In genomic region chr6:158669145-158670035, GRCh38 we compare ENCODE assay signal across 15 cellular contexts. TPM values are rescaled to one million over a fixed set of nuclear protein-coding genes. Genes with fewer than 3 reads are reported as not detected.
DNase-seq lines count a peak whose midpoint lies in the region; ATAC-seq, FAIRE-seq and TF ChIP-seq lines count a peak whose summit lies in the region.
"Had no signal": no experiment of that assay in that cellular context is flagged by ENCODE, and none has a peak within 500 bp of the region (broad histone marks: within the 10 kb centered on the region; RNA-seq: fewer than 3 reads in every experiment).

No MANE protein-coding gene starts in this region.

- no peak overlapping the region for H2AFZ ChIP-seq in keratinocyte (ENCODE audit: control insufficient read depth, low read length)

- peak; percentile 71 for FAIRE-seq in keratinocyte (lab: Jason Lieb, UNC)

- H3K9me3 ChIP-seq in keratinocyte (ENCODE audit: control insufficient read depth, low read depth, low read length) (no peaks in the 10 kb centered on the region), prostate gland (no peaks in the 10 kb centered on the region)
- H3K9me3 ChIP-seq: psoas muscle had no signal

- WGBS in prostate gland, result 43% methylated on average over 7 of the region's 7 CpGs

- dilution Hi-C loops in keratinocyte (cut with MboI; ENCODE audit: extremely low pct_ligation_motif_present, low sequenced_read_pairs), result no loop called here

- H4K20me1 ChIP-seq in keratinocyte (ENCODE audit: control insufficient read depth, extremely low read depth, insufficient read depth, low read length), result no peaks in the 10 kb centered on the region

- H3K27me3 ChIP-seq in keratinocyte (ENCODE audit: control insufficient read depth, extremely low read depth, insufficient read depth, low read length) (no peaks in the 10 kb centered on the region), prostate gland (replicated peaks; ENCODE audit: insufficient read depth) (no peaks in the 10 kb centered on the region)

- H3K27ac ChIP-seq in keratinocyte (ENCODE audit: control insufficient read depth, insufficient read depth, low read length), result no peak overlapping the region
- peak overlapping the region in 1 of 2 donors; percentile 10 for H3K27ac ChIP-seq in prostate gland

- H3K4me3 ChIP-seq in keratinocyte (ENCODE audit: control insufficient read depth in 2 of 3, extremely low read depth in 1 of 3, insufficient read depth in 2 of 3, low read depth in 1 of 3, low read length in 3 of 3) (no peak overlapping the region), prostate gland (no peak overlapping the region)
- H3K4me3 ChIP-seq: psoas muscle had no signal

- intact Hi-C loops in prostate gland (cut with DNase I), result no loop called here

- H3K4me1 ChIP-seq in keratinocyte (ENCODE audit: control insufficient read depth, extremely low read depth, insufficient read depth, low read length) (peaks cover 14% of the 10 kb centered on the region), prostate gland (replicated peaks) (peaks cover 4% of the 10 kb centered on the region)

- DNase-seq in AG08396 (ENCODE audit: low spot score), result peak; percentile 63
- DNase-seq in HCEC 1CT, result peak; percentile 40
- no peak for DNase-seq in activated CD8-positive, alpha-beta memory T cell treated with anti-CD3 and anti-CD28 coated beads, Interleukin-2, amount 10 ng/mL, durations not matched to agents 7 days and 5 days
- DNase-seq in keratinocyte (ENCODE audit: low read depth, low spot score), result no peak
- DNase-seq in prostate gland (ENCODE audit: low spot score), result no peak
- DNase-seq: activated CD4-positive, alpha-beta memory T cell treated with anti-CD3 and anti-CD28 coated beads, Interleukin-2, amount 10 ng/mL, durations not matched to agents 7 days and 5 days; H9; midbrain; MM.1S; NCI-H510A; psoas muscle had no signal

- peak overlapping the region; percentile 10 for H3K4me2 ChIP-seq in keratinocyte (ENCODE audit: control insufficient read depth, extremely low read depth, insufficient read depth, low read depth, low read length)

- peaks cover 15% of the 10 kb centered on the region for H3K4me1 Mint-ChIP-seq in activated CD8-positive, alpha-beta memory T cell treated with anti-CD3 and anti-CD28 coated beads, Interleukin-2, amount 10 ng/mL, durations not matched to agents 7 days and 5 days

- no peaks in the 10 kb centered on the region for H3K79me2 ChIP-seq in keratinocyte (ENCODE audit: control insufficient read depth, insufficient read depth, low read length)

- H3K9ac ChIP-seq in keratinocyte (ENCODE audit: control insufficient read depth, extremely low read depth, insufficient read depth, low read length), result no peak overlapping the region

- TF ChIP-seq POLR2A in prostate gland (IDR thresholded peaks at IDR 0.05), result no peak

- peaks cover 66% of the 10 kb centered on the region for H3K36me3 Mint-ChIP-seq in activated CD8-positive, alpha-beta memory T cell treated with anti-CD3 and anti-CD28 coated beads, Interleukin-2, amount 10 ng/mL, durations not matched to agents 7 days and 5 days

- H3K9me3 Mint-ChIP-seq in activated CD8-positive, alpha-beta memory T cell treated with anti-CD3 and anti-CD28 coated beads, Interleukin-2, amount 10 ng/mL, durations not matched to agents 7 days and 5 days (ENCODE audit: low read depth), result no peaks in the 10 kb centered on the region
- H3K9me3 Mint-ChIP-seq: activated CD4-positive, alpha-beta memory T cell treated with anti-CD3 and anti-CD28 coated beads, Interleukin-2, amount 10 ng/mL, durations not matched to agents 7 days and 5 days; activated naive CD4-positive, alpha-beta T cell treated with anti-CD3 and anti-CD28 coated beads, Interleukin-2, amount 50 U/mL, for 24 hours; H9 had no signal

- H3K36me3 ChIP-seq in keratinocyte (ENCODE audit: control insufficient read depth in 2 of 2, extremely low read depth in 1 of 2, insufficient read depth in 2 of 2, low read length in 2 of 2), result no peaks in the 10 kb centered on the region
- no peaks in the 10 kb centered on the region for H3K36me3 ChIP-seq in prostate gland

- H3K9me1 ChIP-seq in keratinocyte (ENCODE audit: control insufficient read depth, extremely low read depth, insufficient read depth, low read length), result no peaks in the 10 kb centered on the region

- peak overlapping the region; percentile 53 for H3K27ac Mint-ChIP-seq in activated CD8-positive, alpha-beta memory T cell treated with anti-CD3 and anti-CD28 coated beads, Interleukin-2, amount 10 ng/mL, durations not matched to agents 7 days and 5 days
- H3K27ac Mint-ChIP-seq: activated naive CD4-positive, alpha-beta T cell treated with anti-CD3 and anti-CD28 coated beads, Interleukin-2, amount 50 U/mL, for 24 hours; H9 had no signal

- CTCF ChIA-PET in activated CD8-positive, alpha-beta memory T cell treated with anti-CD3 and anti-CD28 coated beads, Interleukin-2, amount 10 ng/mL, durations not matched to agents 7 days and 5 days (lab: Charles Lee), result interaction anchor here (1.9 kb wide), 1 partner anchor 10 kb away, joined by 11 read pairs; no protein-coding TSS in a partner anchor

- no peak for ATAC-seq in activated CD8-positive, alpha-beta memory T cell treated with anti-CD3 and anti-CD28 coated beads, Interleukin-2, amount 10 ng/mL, durations not matched to agents 7 days and 5 days
- ATAC-seq in GM18870 (IDR thresholded peaks at IDR 0.05; ENCODE audit: unreplicated experiment) (no peak), GM19023 (IDR thresholded peaks at IDR 0.05; ENCODE audit: unreplicated experiment) (no peak), GM18511 (IDR thresholded peaks at IDR 0.05; ENCODE audit: unreplicated experiment) (no peak)
- ATAC-seq: psoas muscle had no signal

- TF ChIP-seq CTCF in keratinocyte (optimal IDR thresholded peaks at IDR 0.05 in 1 of 3, IDR thresholded peaks at IDR 0.05 in 1 of 3, conservative IDR thresholded peaks at IDR 0.05 in 1 of 3; ENCODE audit: extremely low read depth in 1 of 3, insufficient read depth in 2 of 3, low read length in 3 of 3) (no peak), prostate gland (IDR thresholded peaks at IDR 0.05) (no peak)

- H3K4me3 Mint-ChIP-seq in activated CD8-positive, alpha-beta memory T cell treated with anti-CD3 and anti-CD28 coated beads, Interleukin-2, amount 10 ng/mL, durations not matched to agents 7 days and 5 days, result no peak overlapping the region
- H3K4me3 Mint-ChIP-seq: activated CD4-positive, alpha-beta memory T cell treated with anti-CD3 and anti-CD28 coated beads, Interleukin-2, amount 10 ng/mL, durations not matched to agents 7 days and 5 days; activated naive CD4-positive, alpha-beta T cell treated with anti-CD3 and anti-CD28 coated beads, Interleukin-2, amount 50 U/mL, for 24 hours; H9 had no signal

- no peaks in the 10 kb centered on the region for H3K27me3 Mint-ChIP-seq in activated CD8-positive, alpha-beta memory T cell treated with anti-CD3 and anti-CD28 coated beads, Interleukin-2, amount 10 ng/mL, durations not matched to agents 7 days and 5 days
- H3K27me3 Mint-ChIP-seq: activated CD4-positive, alpha-beta memory T cell treated with anti-CD3 and anti-CD28 coated beads, Interleukin-2, amount 10 ng/mL, durations not matched to agents 7 days and 5 days; activated naive CD4-positive, alpha-beta T cell treated with anti-CD3 and anti-CD28 coated beads, Interleukin-2, amount 50 U/mL, for 24 hours had no signal

RNA-seq across cellular contexts. Expression of gene SYTL3, which starts 19.5 kb away (rescaled TPM):
- 100 to 1,000 TPM; 106 to 112 TPM for total RNA-seq in activated CD8-positive, alpha-beta memory T cell treated with anti-CD3 and anti-CD28 coated beads, Interleukin-2, amount 10 ng/mL, durations not matched to agents 7 days and 5 days
- polyA plus RNA-seq in keratinocyte, result 0.93 to 1.9 TPM (median 1.4 TPM) in 3 replicates
- 1.0 TPM for polyA plus RNA-seq in keratinocyte (2011; ENCODE audit: low read depth)
- 1.1 TPM in 2 replicates for polyA plus RNA-seq in keratinocyte (2011; cell fraction: cytosol; rRNA removed)
- 1.4 and 1.8 TPM in 2 replicates for polyA plus RNA-seq in keratinocyte (2011; cell fraction: nucleus; rRNA removed)
- polyA plus RNA-seq in keratinocyte (2012; ENCODE audit: low replicate concordance), result 1.3 and 1.8 TPM in 2 replicates
- polyA minus RNA-seq in keratinocyte, result 0.33 to 1.0 TPM (median 0.49 TPM) in 3 replicates
- polyA minus RNA-seq in keratinocyte (2011; cell fraction: cytosol; rRNA and poly(A)+ RNA removed), result 1.2 TPM
- 0.54 and 0.63 TPM in 2 replicates for polyA minus RNA-seq in keratinocyte (2011; cell fraction: nucleus; rRNA and poly(A)+ RNA removed)
- total RNA-seq in prostate gland, result 10 to 100 TPM in 1 of 2 donors, 1 to 10 TPM in 1; 9.9 to 12.1 TPM

RNA-seq across cellular contexts. Expression of gene DYNLT1, which starts 24.8 kb away (rescaled TPM):
- total RNA-seq in activated CD8-positive, alpha-beta memory T cell treated with anti-CD3 and anti-CD28 coated beads, Interleukin-2, amount 10 ng/mL, durations not matched to agents 7 days and 5 days, result 100 to 1,000 TPM; 109 to 120 TPM
- 234 to 366 TPM (median 354 TPM) in 3 replicates for polyA plus RNA-seq in keratinocyte
- polyA plus RNA-seq in keratinocyte (2011; ENCODE audit: low read depth), result 110 TPM
- polyA plus RNA-seq in keratinocyte (2011; cell fraction: cytosol; rRNA removed), result 292 and 484 TPM in 2 replicates
- 155 and 183 TPM in 2 replicates for polyA plus RNA-seq in keratinocyte (2011; cell fraction: nucleus; rRNA removed)
- polyA plus RNA-seq in keratinocyte (2012; ENCODE audit: low replicate concordance), result 167 and 223 TPM in 2 replicates
- 125 to 166 TPM (median 156 TPM) in 3 replicates for polyA minus RNA-seq in keratinocyte
- 78.5 TPM for polyA minus RNA-seq in keratinocyte (2011; cell fraction: cytosol; rRNA and poly(A)+ RNA removed)
- polyA minus RNA-seq in keratinocyte (2011; cell fraction: nucleus; rRNA and poly(A)+ RNA removed), result 18.9 and 29.7 TPM in 2 replicates
- total RNA-seq in prostate gland, result 100 to 1,000 TPM in 1 of 2 donors, 10 to 100 TPM in 1; 95.9 to 138 TPM

Comparison
In these comparisons a context has a peak if more than half of its experiments do, and no peak if none do; other contexts are left out.
1. DNase-seq: peak in AG08396 (single experiment) and HCEC 1CT (single experiment); none in activated CD8-positive, alpha-beta memory T cell treated with anti-CD3 and anti-CD28 coated beads, Interleukin-2, amount 10 ng/mL, durations not matched to agents 7 days and 5 days (single experiment), keratinocyte (single experiment) and prostate gland (single experiment).
2. RNA of gene SYTL3, which starts 19.5 kb away (total RNA-seq): 106 to 112 TPM in activated CD8-positive, alpha-beta memory T cell treated with anti-CD3 and anti-CD28 coated beads, Interleukin-2, amount 10 ng/mL, durations not matched to agents 7 days and 5 days; 9.9 to 12.1 TPM in prostate gland; every median in the first group is over 4 times any median in the second.